ENCODE assay signal across 11 cellular contexts in genomic region chr1:25502957-25503356, GRCh38. TPM values are rescaled to one million over a fixed set of nuclear protein-coding genes. Genes with fewer than 3 reads are reported as not detected.
DNase-seq lines count a peak whose midpoint lies in the region; ATAC-seq and TF ChIP-seq lines count a peak whose summit lies in the region.
"Had no signal": no experiment of that assay in that cellular context is flagged by ENCODE, and none has a peak within 500 bp of the region (broad histone marks: within the 10 kb centered on the region; RNA-seq: fewer than 3 reads in every experiment).

No MANE protein-coding gene starts in this region.

- peaks cover 33% of the 10 kb centered on the region for H3F3A ChIP-seq in smooth muscle cell (ENCODE audit: low read depth)

- H3K36me3 Mint-ChIP-seq in activated naive CD4-positive, alpha-beta T cell treated with anti-CD3 and anti-CD28 coated beads, Interleukin-2, amount 50 U/mL, for 72 hours: no peaks in the 10 kb centered on the region
- no peaks in the 10 kb centered on the region for H3K36me3 Mint-ChIP-seq in WTC11

- H3K9me3 Mint-ChIP-seq in activated naive CD4-positive, alpha-beta T cell treated with anti-CD3 and anti-CD28 coated beads, Interleukin-2, amount 50 U/mL, for 72 hours: no peaks in the 10 kb centered on the region
- H3K9me3 Mint-ChIP-seq in WTC11: no peaks in the 10 kb centered on the region

- no peak overlapping the region for H3K4me3 ChIP-seq in esophagus squamous epithelium
- no peak overlapping the region for H3K4me3 ChIP-seq in smooth muscle cell

- H3K36me3 ChIP-seq in esophagus squamous epithelium: peaks cover 0 to 39% (median 8%) of the 10 kb centered on the region in 3 donors
- peaks cover 9% of the 10 kb centered on the region for H3K36me3 ChIP-seq in smooth muscle cell (ENCODE audit: low read depth)

- POLR2A ChIA-PET in WTC11 (lab: Charles Lee): no interaction called here

- peak overlapping the region; percentile 52 to 71 for H3K27ac Mint-ChIP-seq in activated naive CD4-positive, alpha-beta T cell treated with anti-CD3 and anti-CD28 coated beads, Interleukin-2, amount 50 U/mL, for 72 hours
- H3K27ac Mint-ChIP-seq in WTC11: 0 out of 2 replicates have a peak overlapping the region, but pooled peaks have one; percentile 81

- H3K9ac ChIP-seq in smooth muscle cell (ENCODE audit: low read depth): no peak overlapping the region
- H3K9ac ChIP-seq: parathyroid adenoma had no signal

- intact Hi-C loops in esophagus squamous epithelium (cut with DNase I): no loop called here

- CTCF ChIA-PET in WTC11 (lab: Charles Lee): interaction anchor here (0.6 to 7.0 kb wide), 8 partner anchors 11 to 392 kb away, joined by 3 to 175 read pairs (median 9); no protein-coding TSS in a partner anchor

- peak overlapping the region; percentile 6 for H3K4me2 ChIP-seq in smooth muscle cell

- no peak overlapping the region for H2AFZ ChIP-seq in smooth muscle cell (ENCODE audit: low read depth)
- H2AFZ ChIP-seq: parathyroid adenoma had no signal

- no peak overlapping the region for H3K4me3 Mint-ChIP-seq in WTC11

- no peaks in the 10 kb centered on the region for H3K27me3 ChIP-seq in esophagus squamous epithelium
- H3K27me3 ChIP-seq in smooth muscle cell (ENCODE audit: low read depth): no peaks in the 10 kb centered on the region

- peaks cover 46% of the 10 kb centered on the region for H3K4me1 Mint-ChIP-seq in WTC11

- no peaks in the 10 kb centered on the region for H3K79me2 ChIP-seq in smooth muscle cell (ENCODE audit: low read depth)
- H3K79me2 ChIP-seq: parathyroid adenoma had no signal

- H3K27ac ChIP-seq in esophagus squamous epithelium: peak overlapping the region in 3 of 4 donors; percentile 52 to 74 (median 71)
- H3K27ac ChIP-seq in smooth muscle cell (ENCODE audit: low read depth): peak overlapping the region; percentile 79
- H3K27ac ChIP-seq: parathyroid adenoma had no signal

- H3K27me3 Mint-ChIP-seq in WTC11 (ENCODE audit: low read depth): no peaks in the 10 kb centered on the region

- no peak for ATAC-seq in activated naive CD4-positive, alpha-beta T cell treated with anti-CD3 and anti-CD28 coated beads, Interleukin-2, amount 50 U/mL, for 72 hours
- ATAC-seq in WTC11: no peak

- H3K9me3 ChIP-seq in esophagus squamous epithelium (no peaks in the 10 kb centered on the region), smooth muscle cell (replicated peaks; ENCODE audit: low read depth) (no peaks in the 10 kb centered on the region)

- TF ChIP-seq CTCF in WTC11 (IDR thresholded peaks at IDR 0.05) (no peak), esophagus squamous epithelium (IDR thresholded peaks at IDR 0.05) (no peak), smooth muscle cell (IDR thresholded peaks at IDR 0.05; ENCODE audit: borderline replicate concordance, insufficient read depth, poor library complexity, severe bottlenecking) (no peak)

- H3K4me1 ChIP-seq in esophagus squamous epithelium (peaks cover 0 to 45% (median 12%) of the 10 kb centered on the region in 3 donors), smooth muscle cell (ENCODE audit: low read depth) (peaks cover 30% of the 10 kb centered on the region)
- H3K4me1 ChIP-seq: parathyroid adenoma had no signal

- 43 to 51% methylated on average over 4 of the region's 4 CpGs for WGBS in esophagus squamous epithelium, 2 donors
- WGBS in smooth muscle cell (ENCODE audit: low lambda C conversion rate): 34% methylated on average over 4 of the region's 4 CpGs

- H4K20me1 ChIP-seq in smooth muscle cell (ENCODE audit: low read depth): no peaks in the 10 kb centered on the region

- TF ChIP-seq POLR2A in esophagus squamous epithelium (IDR thresholded peaks at IDR 0.05): no peak

- DNase-seq in activated naive CD4-positive, alpha-beta T cell treated with anti-CD3 and anti-CD28 coated beads, Interleukin-2, amount 50 U/mL, for 72 hours (ENCODE audit: low spot score in 2 of 2): no peak
- DNase-seq in activated naive CD4-positive, alpha-beta T cell treated with anti-CD3 and anti-CD28 coated beads, Interleukin-2, amount 50 U/mL, for 16 hours: no peak
- DNase-seq in WTC11 (ENCODE audit: low spot score) (no peak), esophagus squamous epithelium (lab: John Stamatoyannopoulos, UW) (no peak), smooth muscle cell (lab: John Stamatoyannopoulos, UW; ENCODE audit: unreplicated experiment) (no peak), NCI-H2227 (lab: John Stamatoyannopoulos, UW; ENCODE audit: unreplicated experiment) (no peak), DMS79 treated with DMSO at 0.1 percent for 48 hours (lab: John Stamatoyannopoulos, UW) (no peak)
- DNase-seq in activated CD8-positive, alpha-beta memory T cell treated with anti-CD3 and anti-CD28 coated beads, Interleukin-2, amount 50 U/mL, for 4 hours: no peak
- DNase-seq: ACHN; stimulated activated CD4-positive, alpha-beta T cell treated with anti-CD3 and anti-CD28 coated beads, Interleukin-1b, Interleukin-23, amount 100 ng/mL, for 48 hours had no signal

TF ChIP-seq in WTC11, 78 proteins besides CTCF, POLR2A, EP300 and RAD21:
- no peak for TF ChIP-seq E2F5 (CRISPR knock-in tag; IDR thresholded peaks at IDR 0.05)
- no peak for TF ChIP-seq GTF2I (CRISPR knock-in tag; conservative IDR thresholded peaks at IDR 0.05)
- no peak for TF ChIP-seq ZNF423 (CRISPR knock-in tag; IDR thresholded peaks at IDR 0.05)
- no peak for TF ChIP-seq ZNF138 (CRISPR knock-in tag; conservative IDR thresholded peaks at IDR 0.05)
- TF ChIP-seq E2F4 (CRISPR knock-in tag; IDR thresholded peaks at IDR 0.05; ENCODE audit: borderline replicate concordance, low read depth): no peak
TF ChIP-seq in WTC11: peak in this region for 0.

RNA-seq across cellular contexts. Expression of gene LDLRAP1, which starts 40.4 kb away (rescaled TPM):
- total RNA-seq in activated naive CD4-positive, alpha-beta T cell treated with anti-CD3 and anti-CD28 coated beads, Interleukin-2, amount 50 U/mL, for 72 hours: 10 to 100 TPM; 17.2 to 29.2 TPM
- total RNA-seq in WTC11 (2021) (14.1 to 16.3 TPM (median 14.2 TPM) in 3 replicates), esophagus squamous epithelium (10 to 100 TPM; 17.0 to 21.4 (median 19.5) TPM), smooth muscle cell (16.2 and 19.5 TPM in 2 replicates)
- 30.5 and 39.0 TPM in 2 replicates for polyA plus RNA-seq in smooth muscle cell
